In the genomic region with DNA sequence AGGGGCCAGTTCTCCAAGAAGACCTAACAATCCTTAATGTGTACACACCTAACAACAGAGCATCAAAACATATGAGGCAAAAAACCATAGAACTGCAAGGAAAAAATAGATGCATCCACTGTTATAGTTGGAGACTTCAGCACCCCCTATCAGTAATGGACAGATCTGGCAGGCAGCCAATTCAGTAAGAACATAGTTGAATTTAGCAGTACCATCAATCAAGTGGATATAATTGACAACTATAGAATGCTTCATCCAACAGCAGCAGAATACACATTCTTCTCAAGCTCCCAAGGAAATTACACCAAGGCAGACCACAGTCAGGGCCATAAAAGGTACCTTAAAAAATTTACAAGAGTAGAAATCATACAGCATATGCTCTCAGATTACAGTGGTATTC, we compare ENCODE assay signal across 1 cellular context.
TF ChIP-seq lines count a peak whose summit lies in the region.

No MANE protein-coding gene starts in this region.

TF ChIP-seq in GM23338, 12 proteins besides CTCF, POLR2A, EP300 and RAD21:
- TF ChIP-seq, protein P1, sequence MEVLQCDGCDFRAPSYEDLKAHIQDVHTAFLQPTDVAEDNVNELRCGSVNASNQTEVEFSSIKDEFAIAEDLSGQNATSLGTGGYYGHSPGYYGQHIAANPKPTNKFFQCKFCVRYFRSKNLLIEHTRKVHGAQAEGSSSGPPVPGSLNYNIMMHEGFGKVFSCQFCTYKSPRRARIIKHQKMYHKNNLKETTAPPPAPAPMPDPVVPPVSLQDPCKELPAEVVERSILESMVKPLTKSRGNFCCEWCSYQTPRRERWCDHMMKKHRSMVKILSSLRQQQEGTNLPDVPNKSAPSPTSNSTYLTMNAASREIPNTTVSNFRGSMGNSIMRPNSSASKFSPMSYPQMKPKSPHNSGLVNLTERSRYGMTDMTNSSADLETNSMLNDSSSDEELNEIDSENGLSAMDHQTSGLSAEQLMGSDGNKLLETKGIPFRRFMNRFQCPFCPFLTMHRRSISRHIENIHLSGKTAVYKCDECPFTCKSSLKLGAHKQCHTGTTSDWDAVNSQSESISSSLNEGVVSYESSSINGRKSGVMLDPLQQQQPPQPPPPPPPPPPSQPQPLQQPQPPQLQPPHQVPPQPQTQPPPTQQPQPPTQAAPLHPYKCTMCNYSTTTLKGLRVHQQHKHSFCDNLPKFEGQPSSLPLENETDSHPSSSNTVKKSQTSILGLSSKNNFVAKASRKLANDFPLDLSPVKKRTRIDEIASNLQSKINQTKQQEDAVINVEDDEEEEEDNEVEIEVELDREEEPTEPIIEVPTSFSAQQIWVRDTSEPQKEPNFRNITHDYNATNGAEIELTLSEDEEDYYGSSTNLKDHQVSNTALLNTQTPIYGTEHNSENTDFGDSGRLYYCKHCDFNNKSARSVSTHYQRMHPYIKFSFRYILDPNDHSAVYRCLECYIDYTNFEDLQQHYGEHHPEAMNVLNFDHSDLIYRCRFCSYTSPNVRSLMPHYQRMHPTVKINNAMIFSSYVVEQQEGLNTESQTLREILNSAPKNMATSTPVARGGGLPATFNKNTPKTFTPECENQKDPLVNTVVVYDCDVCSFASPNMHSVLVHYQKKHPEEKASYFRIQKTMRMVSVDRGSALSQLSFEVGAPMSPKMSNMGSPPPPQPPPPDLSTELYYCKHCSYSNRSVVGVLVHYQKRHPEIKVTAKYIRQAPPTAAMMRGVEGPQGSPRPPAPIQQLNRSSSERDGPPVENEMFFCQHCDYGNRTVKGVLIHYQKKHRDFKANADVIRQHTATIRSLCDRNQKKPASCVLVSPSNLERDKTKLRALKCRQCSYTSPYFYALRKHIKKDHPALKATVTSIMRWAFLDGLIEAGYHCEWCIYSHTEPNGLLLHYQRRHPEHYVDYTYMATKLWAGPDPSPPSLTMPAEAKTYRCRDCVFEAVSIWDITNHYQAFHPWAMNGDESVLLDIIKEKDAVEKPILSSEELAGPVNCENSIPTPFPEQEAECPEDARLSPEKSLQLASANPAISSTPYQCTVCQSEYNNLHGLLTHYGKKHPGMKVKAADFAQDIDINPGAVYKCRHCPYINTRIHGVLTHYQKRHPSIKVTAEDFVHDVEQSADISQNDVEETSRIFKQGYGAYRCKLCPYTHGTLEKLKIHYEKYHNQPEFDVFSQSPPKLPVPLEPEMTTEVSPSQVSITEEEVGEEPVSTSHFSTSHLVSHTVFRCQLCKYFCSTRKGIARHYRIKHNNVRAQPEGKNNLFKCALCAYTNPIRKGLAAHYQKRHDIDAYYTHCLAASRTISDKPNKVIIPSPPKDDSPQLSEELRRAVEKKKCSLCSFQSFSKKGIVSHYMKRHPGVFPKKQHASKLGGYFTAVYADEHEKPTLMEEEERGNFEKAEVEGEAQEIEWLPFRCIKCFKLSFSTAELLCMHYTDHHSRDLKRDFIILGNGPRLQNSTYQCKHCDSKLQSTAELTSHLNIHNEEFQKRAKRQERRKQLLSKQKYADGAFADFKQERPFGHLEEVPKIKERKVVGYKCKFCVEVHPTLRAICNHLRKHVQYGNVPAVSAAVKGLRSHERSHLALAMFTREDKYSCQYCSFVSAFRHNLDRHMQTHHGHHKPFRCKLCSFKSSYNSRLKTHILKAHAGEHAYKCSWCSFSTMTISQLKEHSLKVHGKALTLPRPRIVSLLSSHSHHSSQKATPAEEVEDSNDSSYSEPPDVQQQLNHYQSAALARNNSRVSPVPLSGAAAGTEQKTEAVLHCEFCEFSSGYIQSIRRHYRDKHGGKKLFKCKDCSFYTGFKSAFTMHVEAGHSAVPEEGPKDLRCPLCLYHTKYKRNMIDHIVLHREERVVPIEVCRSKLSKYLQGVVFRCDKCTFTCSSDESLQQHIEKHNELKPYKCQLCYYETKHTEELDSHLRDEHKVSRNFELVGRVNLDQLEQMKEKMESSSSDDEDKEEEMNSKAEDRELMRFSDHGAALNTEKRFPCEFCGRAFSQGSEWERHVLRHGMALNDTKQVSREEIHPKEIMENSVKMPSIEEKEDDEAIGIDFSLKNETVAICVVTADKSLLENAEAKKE (CRISPR knock-in tag; IDR thresholded peaks at IDR 0.05), result no peak
- TF ChIP-seq REST (IDR thresholded peaks at IDR 0.05; ENCODE audit: unreplicated experiment) (no peak), ZNF331 (CRISPR knock-in tag; IDR thresholded peaks at IDR 0.05; ENCODE audit: low read depth) (no peak)
TF ChIP-seq in GM23338: peak in this region for 0.
